21 cellular contexts compared by ENCODE assay signal in the genomic region with DNA sequence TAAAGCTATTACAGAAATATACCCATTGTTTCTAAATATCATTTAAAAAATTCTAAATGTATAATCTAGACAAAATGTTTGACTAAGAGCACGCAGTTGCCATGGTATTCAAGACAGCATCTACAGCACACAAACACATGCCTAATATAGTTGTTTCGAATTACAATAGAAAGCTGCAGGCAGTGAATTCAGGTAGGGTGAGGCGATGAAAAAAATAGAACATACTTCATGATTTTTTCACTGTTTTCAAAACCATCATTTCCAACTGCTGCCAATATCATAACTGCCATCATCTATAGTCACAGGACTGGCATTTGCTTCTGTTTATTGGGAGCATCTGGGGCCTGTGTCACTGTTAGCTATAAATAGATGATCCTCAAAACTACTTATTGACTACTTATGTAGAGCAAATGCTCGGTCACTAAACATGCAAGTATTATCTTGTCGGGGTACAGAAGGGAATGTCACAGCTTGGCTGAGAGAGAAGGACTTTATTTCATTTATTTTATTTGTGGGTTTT. TPM values are rescaled to one million over a fixed set of nuclear protein-coding genes. Genes with fewer than 3 reads are reported as not detected.
"Had no signal": no experiment of that assay in that cellular context is flagged by ENCODE, and none has a peak within 500 bp of the region (broad histone marks: within the 10 kb centered on the region; RNA-seq: fewer than 3 reads in every experiment).

No MANE protein-coding gene starts in this region.

- H3K9me3 ChIP-seq: thoracic aorta, upper lobe of left lung had no signal

- DNase-seq: activated CD4-positive, alpha-beta T cell treated with anti-CD3 and anti-CD28 coated beads for 4 hours; activated CD4-positive, alpha-beta T cell treated with anti-CD3 and anti-CD28 coated beads, Interleukin-2, amount 50 U/mL, for 48 hours; activated CD4-positive, CD25-positive, alpha-beta regulatory T cell; activated effector memory CD4-positive, alpha-beta T cell treated with Interleukin-2 at 50 U/mL for 16 hours; activated naive CD4-positive, alpha-beta T cell treated with anti-CD3 and anti-CD28 coated beads for 36 hours; activated naive CD8-positive, alpha-beta T cell treated with anti-CD3 and anti-CD28 coated beads, Interleukin-2, amount 10 ng/mL, durations not matched to agents 7 days and 5 days; activated T-cell treated with anti-CD3 and anti-CD28 coated beads, Interleukin-2, amount 50 U/mL, for 72 hours; amygdala; foreskin fibroblast; glutamatergic neuron; hypothalamus; naive B cell; occipital lobe; stimulated activated CD4-positive, alpha-beta T cell treated with anti-CD3 and anti-CD28 coated beads, Interleukin-2, amount 100 ng/mL, for 48 hours; stimulated activated naive CD4-positive, alpha-beta T cell; SW 1271; T-helper 17 cell; upper lobe of left lung had no signal

- H3K4me3 ChIP-seq: thoracic aorta, upper lobe of left lung had no signal

- H3K27me3 ChIP-seq: upper lobe of left lung had no signal

- H3K36me3 ChIP-seq: thoracic aorta, upper lobe of left lung had no signal

- H3K27ac ChIP-seq: epithelial cell of prostate, thoracic aorta, upper lobe of left lung had no signal

- H3K4me1 ChIP-seq: upper lobe of left lung had no signal

RNA-seq across cellular contexts. Expression of gene C10orf67, which starts 59.9 kb away (rescaled TPM):
- total RNA-seq: bronchial epithelial cell, thoracic aorta had no signal
